ENCODE assay signal across 8 cellular contexts in genomic region chr15:30661154-30661553, GRCh38. TPM values are rescaled to one million over a fixed set of nuclear protein-coding genes. Genes with fewer than 3 reads are reported as not detected.
DNase-seq lines count a peak whose midpoint lies in the region; ATAC-seq, FAIRE-seq and TF ChIP-seq lines count a peak whose summit lies in the region.
"Not testable (repeated sequence)": the region's sequence is repeated elsewhere in the genome, so short reads cannot be mapped to it uniquely, and the experiment has no call there.

No MANE protein-coding gene starts in this region.

- not testable (repeated sequence) for H3K9me3 Mint-ChIP-seq in brain

- not testable (repeated sequence) for H3K4me1 ChIP-seq in fibroblast of lung (ENCODE audit: control insufficient read depth, extremely low read depth, insufficient read depth, low read length); psoas muscle

- not testable (repeated sequence) for H3K9me3 ChIP-seq in fibroblast of lung (ENCODE audit: control insufficient read depth, insufficient read depth, low read depth, low read length); psoas muscle

- not testable (repeated sequence) for H3K4me2 ChIP-seq in fibroblast of lung (ENCODE audit: extremely low read depth, insufficient read depth, low read length)

- H3K27me3 Mint-ChIP-seq in brain = not testable (repeated sequence)

- peak; percentile 77 for FAIRE-seq in RCC 7860 (lab: Jason Lieb, UNC)

- TF ChIP-seq CTCF in LNCaP clone FGC (IDR thresholded peaks at IDR 0.05; ENCODE audit: control insufficient read depth, extremely low read depth, insufficient read depth) (peak; percentile 43), brain (conservative IDR thresholded peaks at IDR 0.05) (peak; percentile 74 to 77), fibroblast of lung (conservative IDR thresholded peaks at IDR 0.05 in 1 of 2, IDR thresholded peaks at IDR 0.05 in 1 of 2; ENCODE audit: low read depth in 1 of 2, low read length in 2 of 2) (peak; percentile 36 to 38), psoas muscle (IDR thresholded peaks at IDR 0.05) (peak; percentile 38)

- H3K4me3 Mint-ChIP-seq in brain = not testable (repeated sequence)

- not testable (repeated sequence) for H3K36me3 ChIP-seq in fibroblast of lung (ENCODE audit: control insufficient read depth, insufficient read depth, low read length); psoas muscle (ENCODE audit: insufficient read depth in 1 of 2, low read depth in 1 of 2)

- 82 to 88% (median 85%) methylated on average over 1 of the region's 1 CpG for WGBS in psoas muscle, 3 donors

- peak; percentile 4 for DNase-seq in AG08395 (ENCODE audit: low spot score)
- DNase-seq in G401 (ENCODE audit: low spot score) = peak; percentile 26
- DNase-seq in LNCaP clone FGC (ENCODE audit: low read depth) = peak; percentile 1
- not testable (repeated sequence) for DNase-seq in RCC 7860 (ENCODE audit: low spot score); psoas muscle
- peak in 1 of 2 donors; percentile 51 for DNase-seq in fibroblast of lung (ENCODE audit: low read depth in 2 of 2)
- DNase-seq in left kidney (ENCODE audit: low read depth, low spot score) = peak; percentile 25

- in situ Hi-C loops in G401 (cut with HindIII; ENCODE audit: low sequenced_read_pairs) = not testable (repeated sequence)

- H3K79me2 ChIP-seq in fibroblast of lung (ENCODE audit: control insufficient read depth, insufficient read depth, low read length) = not testable (repeated sequence)

- H4K20me1 ChIP-seq in fibroblast of lung (ENCODE audit: control insufficient read depth, extremely low read depth, insufficient read depth, low read length) = not testable (repeated sequence)

- not testable (repeated sequence) for H3K4me1 Mint-ChIP-seq in brain

- H3K27me3 ChIP-seq in fibroblast of lung (ENCODE audit: control insufficient read depth, insufficient read depth, low read length); psoas muscle (ENCODE audit: insufficient read depth in 3 of 3, low read length in 2 of 3): not testable (repeated sequence)

- H2AFZ ChIP-seq in fibroblast of lung (ENCODE audit: low read length) = not testable (repeated sequence)

- not testable (repeated sequence) for H3K4me3 ChIP-seq in LNCaP clone FGC (ENCODE audit: low read depth, low read length); fibroblast of lung (replicated peaks in 1 of 4; ENCODE audit: control extremely low read depth in 1 of 4, insufficient read depth in 1 of 4, low read depth in 3 of 4, low read length in 4 of 4); psoas muscle

- H3K36me3 Mint-ChIP-seq in brain = not testable (repeated sequence)

- intact Hi-C loops in psoas muscle (cut with DNase I) = loop anchor here (5.0 kb wide), 2 partner anchors 91 to 466 kb away; no protein-coding TSS in a partner anchor

- H3K27ac Mint-ChIP-seq in brain = not testable (repeated sequence)

- ATAC-seq in psoas muscle = not testable (repeated sequence)

- not testable (repeated sequence) for H3K9ac ChIP-seq in fibroblast of lung (ENCODE audit: insufficient read depth, low read length)

- H3K27ac ChIP-seq in fibroblast of lung (ENCODE audit: insufficient read depth, low read length); psoas muscle: not testable (repeated sequence)

RNA-seq across cellular contexts. Expression of gene GOLGA8H, which starts 57.3 kb away (rescaled TPM):
- not detected in 2 replicates for total RNA-seq in G401 (2014; rRNA removed; shearing (Covaris generic))
- polyA plus RNA-seq in brain (ENCODE audit: insufficient read depth, low read depth, low replicate concordance) (not detected), fibroblast of lung (0.05 and 0.18 TPM in 2 replicates), psoas muscle (under 1 TPM; 0.13 to 0.25 (median 0.17) TPM)
- total RNA-seq in fibroblast of lung (under 0.01 and 0.50 TPM in 2 replicates), psoas muscle (under 1 TPM in 2 of 4 donors, not detected in 2; 0.37 to 0.73 TPM)
- polyA plus RNA-seq in fibroblast of lung (2012) = not detected in 2 replicates
- not detected in 2 replicates for polyA minus RNA-seq in fibroblast of lung (ENCODE audit: low replicate concordance)
